11 cellular contexts compared by ENCODE assay signal in genomic region chr4:25814323-25814722, GRCh38. TPM values are rescaled to one million over a fixed set of nuclear protein-coding genes. Genes with fewer than 3 reads are reported as not detected.
DNase-seq lines count a peak whose midpoint lies in the region; ATAC-seq, FAIRE-seq and TF ChIP-seq lines count a peak whose summit lies in the region.
"Had no signal": no experiment of that assay in that cellular context is flagged by ENCODE, and none has a peak within 500 bp of the region (broad histone marks: within the 10 kb centered on the region; RNA-seq: fewer than 3 reads in every experiment).

No MANE protein-coding gene starts in this region.

- H3K27ac ChIP-seq in K562 (ENCODE audit: extremely low read depth, low read depth, low read length) (no peak overlapping the region), right lobe of liver (no peak overlapping the region), smooth muscle cell (ENCODE audit: low read depth) (peak overlapping the region; percentile 71)

- CTCF ChIA-PET in K562 (lab: Yijun Ruan, JAX; ENCODE audit: low intra/inter-chr PET ratio), result no interaction called here

- TF ChIP-seq RAD21 in K562 (CRISPR knock-in tag; conservative IDR thresholded peaks at IDR 0.05 in 1 of 2, IDR thresholded peaks at IDR 0.05 in 1 of 2), result no peak

- no peaks in the 10 kb centered on the region for H3K9me1 ChIP-seq in K562 (ENCODE audit: control insufficient read depth, insufficient read depth, low read length)

- no peak overlapping the region for H3K4me2 ChIP-seq in K562 (ENCODE audit: insufficient read depth, low read length)
- peak overlapping the region; percentile 16 for H3K4me2 ChIP-seq in smooth muscle cell

- TF ChIP-seq POLR2A in K562 (conservative IDR thresholded peaks at IDR 0.05), result no peak
- TF ChIP-seq POLR2A in right lobe of liver (IDR thresholded peaks at IDR 0.05), result no peak

- H3K4me3 ChIP-seq in K562 (no peak overlapping the region), right lobe of liver (no peak overlapping the region), smooth muscle cell (no peak overlapping the region)
- H3K4me3 ChIP-seq: sigmoid colon had no signal

- BruUV-seq in K562 (replicated peaks; lab: Mats Ljungman, UMichigan), result no TSS peak

- H2AFZ ChIP-seq in K562 (ENCODE audit: low read depth, low read length) (no peak overlapping the region), smooth muscle cell (ENCODE audit: low read depth) (no peak overlapping the region)

- TF ChIP-seq CTCF in K562 (IDR thresholded peaks at IDR 0.05 in 2 of 3, conservative IDR thresholded peaks at IDR 0.05 in 1 of 3; ENCODE audit: insufficient read depth in 2 of 3, low read depth in 1 of 3, low read length in 3 of 3) (no peak), right lobe of liver (IDR thresholded peaks at IDR 0.05) (no peak), smooth muscle cell (IDR thresholded peaks at IDR 0.05; ENCODE audit: borderline replicate concordance, insufficient read depth, poor library complexity, severe bottlenecking) (no peak)

- H3K79me2 ChIP-seq in K562 (ENCODE audit: control insufficient read depth, insufficient read depth, low read length) (no peaks in the 10 kb centered on the region), smooth muscle cell (ENCODE audit: low read depth) (no peaks in the 10 kb centered on the region)

- DNase-seq in HTR-8/SVneo (ENCODE audit: insufficient read length, low spot score) (no peak), K562 (ENCODE audit: extremely low read depth in 1 of 4, low spot score in 3 of 4) (no peak), right lobe of liver (peak in 2 of 3 donors; percentile 51 to 56), smooth muscle cell (lab: John Stamatoyannopoulos, UW; ENCODE audit: unreplicated experiment) (no peak), NCI-H1092 (lab: John Stamatoyannopoulos, UW) (no peak), occipital lobe (lab: John Stamatoyannopoulos, UW) (no peak), NCI-H526 treated with DMSO at 0.1 percent for 48 hours (lab: John Stamatoyannopoulos, UW) (no peak), DMS53 treated with DMSO at 0.1 percent for 48 hours (lab: John Stamatoyannopoulos, UW; ENCODE audit: unreplicated experiment) (no peak)
- DNase-seq: sigmoid colon had no signal

- H3K9ac ChIP-seq in K562 (ENCODE audit: insufficient read depth in 1 of 2, low read depth in 2 of 2, low read length in 2 of 2), result no peak overlapping the region
- peak overlapping the region; percentile 17 for H3K9ac ChIP-seq in smooth muscle cell (ENCODE audit: low read depth)

- ATAC-seq in K562, result 0 out of 3 replicates have a peak, but pooled peaks have one; percentile 29
- ATAC-seq in right lobe of liver, result peak; percentile 61 to 78 (median 70)

- FAIRE-seq in HTR-8/SVneo (lab: Jason Lieb, UNC) (peak; percentile 58), K562 (lab: Jason Lieb, UNC) (no peak)
- FAIRE-seq: GM12892, TTC549 had no signal

- H3K36me3 ChIP-seq in K562 (ENCODE audit: control insufficient read depth, insufficient read depth, low read length) (peaks cover 12% of the 10 kb centered on the region; the same call in 2 of the 3 replicates), right lobe of liver (no peaks in the 10 kb centered on the region), smooth muscle cell (ENCODE audit: low read depth) (no peaks in the 10 kb centered on the region)
- H3K36me3 ChIP-seq: sigmoid colon had no signal

- WGBS in K562 (ENCODE audit: insufficient coverage, low coverage, missing lambda C conversion rate), result 85% methylated on average over 10 of the region's 10 CpGs
- 48% methylated on average over 10 of the region's 10 CpGs for WGBS in right lobe of liver (ENCODE audit: insufficient coverage, low coverage, low lambda C conversion rate, missing lambda C conversion rate)
- WGBS in smooth muscle cell (ENCODE audit: low lambda C conversion rate), result 58% methylated on average over 10 of the region's 10 CpGs

- H3K27me3 ChIP-seq in K562 (ENCODE audit: control insufficient read depth in 2 of 2, insufficient read depth in 2 of 2, low read length in 2 of 2) (no peaks in the 10 kb centered on the region), right lobe of liver (no peaks in the 10 kb centered on the region), smooth muscle cell (ENCODE audit: low read depth) (no peaks in the 10 kb centered on the region)
- H3K27me3 ChIP-seq: sigmoid colon had no signal

- POLR2A ChIA-PET in K562 (lab: Yijun Ruan, JAX), result interaction anchor here (0.6 kb wide), 1 partner anchor 1021 kb away, joined by 4 read pairs; no protein-coding TSS in a partner anchor

- intact Hi-C loops in K562 (cut with micrococcal nuclease), result no loop called here
- intact Hi-C loops in right lobe of liver (cut with DNase I), result no loop called here

- H3K9me3 ChIP-seq in K562 (replicated peaks; ENCODE audit: control insufficient read depth, insufficient read depth, low read depth, low read length), result no peaks in the 10 kb centered on the region
- no peaks in the 10 kb centered on the region for H3K9me3 ChIP-seq in right lobe of liver
- H3K9me3 ChIP-seq in smooth muscle cell (replicated peaks; ENCODE audit: low read depth), result no peaks in the 10 kb centered on the region
- H3K9me3 ChIP-seq: sigmoid colon had no signal

- in situ Hi-C loops in K562 (cut with MboI), result no loop called here

- peaks cover 4% of the 10 kb centered on the region for H3F3A ChIP-seq in smooth muscle cell (ENCODE audit: low read depth)

- no peaks in the 10 kb centered on the region for H3K4me1 ChIP-seq in K562 (replicated peaks in 1 of 2; ENCODE audit: control insufficient read depth in 2 of 2, insufficient read depth in 2 of 2, low read length in 2 of 2)
- no peaks in the 10 kb centered on the region for H3K4me1 ChIP-seq in right lobe of liver
- H3K4me1 ChIP-seq in smooth muscle cell (ENCODE audit: low read depth), result peaks cover 12% of the 10 kb centered on the region

- TF ChIP-seq EP300 in K562 (IDR thresholded peaks at IDR 0.05; ENCODE audit: low read length), result no peak

- H4K20me1 ChIP-seq in K562 (replicated peaks; ENCODE audit: control insufficient read depth, insufficient read depth, low read length) (no peaks in the 10 kb centered on the region), smooth muscle cell (ENCODE audit: low read depth) (no peaks in the 10 kb centered on the region)

TF ChIP-seq in K562, 482 proteins besides CTCF, POLR2A, EP300 and RAD21 (continues in another document):
- TF ChIP-seq ZNF785 (CRISPR knock-in tag; IDR thresholded peaks at IDR 0.05) (no peak), RNF2 (IDR thresholded peaks at IDR 0.05) (no peak), HIVEP1 (CRISPR knock-in tag; IDR thresholded peaks at IDR 0.05) (no peak), ETV1 (tag; conservative IDR thresholded peaks at IDR 0.05; ENCODE audit: low read depth) (no peak), MECOM (CRISPR knock-in tag; IDR thresholded peaks at IDR 0.05) (no peak), ATF4 (CRISPR knock-in tag; IDR thresholded peaks at IDR 0.05) (no peak), TGIF2 (CRISPR knock-in tag; IDR thresholded peaks at IDR 0.05) (no peak), ZNF436 (CRISPR knock-in tag; IDR thresholded peaks at IDR 0.05) (no peak), ZNF224 (CRISPR knock-in tag; IDR thresholded peaks at IDR 0.05) (no peak), ZNF695 (CRISPR knock-in tag; IDR thresholded peaks at IDR 0.05) (no peak), MCM2 (IDR thresholded peaks at IDR 0.05; ENCODE audit: low read depth) (no peak), GTF2A2 (tag; IDR thresholded peaks at IDR 0.05) (no peak), ZBTB9 (CRISPR knock-in tag; IDR thresholded peaks at IDR 0.05) (no peak), HNRNPL (IDR thresholded peaks at IDR 0.05; ENCODE audit: low read depth, low read length) (no peak), EWSR1 (IDR thresholded peaks at IDR 0.05; ENCODE audit: borderline replicate concordance, low read depth, partially characterized antibody) (no peak)

RNA-seq across cellular contexts. Expression of gene SEL1L3, which starts 48.5 kb away (rescaled TPM):
- total RNA-seq in K562 (2011; cell fraction: chromatin; rRNA removed; ENCODE audit: low replicate concordance), result 239 and 361 TPM in 2 replicates
- total RNA-seq in K562 (2011; cell fraction: nucleolus; rRNA removed), result 50.2 and 64.2 TPM in 2 replicates
- 170 and 237 TPM in 2 replicates for total RNA-seq in K562 (2011; cell fraction: nucleoplasm; rRNA removed)
- total RNA-seq in K562 (2014; rRNA removed) (16.9 and 19.4 TPM in 2 replicates), K562 (2014; rRNA removed; fragmentation: Illumina TruSeq; extraction: Trizol) (29.6 and 38.5 TPM in 2 replicates), K562 (2015; rRNA removed; fragmentation: Illumina TruSeq; extraction: Trizol) (10.0 and 10.2 TPM in 2 replicates), K562 (2021) (21.3 and 25.4 TPM in 2 replicates), right lobe of liver (10 to 100 TPM in 3 of 6 experiments, 1 to 10 TPM in 3; 5.0 to 33.6 (median 13.3) TPM), smooth muscle cell (14.0 and 24.6 TPM in 2 replicates), occipital lobe (92.3 TPM)
- polyA plus RNA-seq in K562 (2011; rRNA removed) (37.5 and 44.3 TPM in 2 replicates), K562 (2014; fragmentation: Illumina TruSeq; extraction: Trizol) (33.2 and 43.0 TPM in 2 replicates), K562 (2014; fragmentation: Nextera tagmentation; extraction: Ambion mirVana) (10 to 100 TPM; 14.6 to 14.7 TPM), K562 (2014; rRNA removed) (21.6 and 22.4 TPM in 2 replicates), smooth muscle cell (8.8 and 9.3 TPM in 2 replicates)
- polyA plus RNA-seq in K562 (2011; cell fraction: cytosol; rRNA removed), result 17.1 and 17.3 TPM in 2 replicates
- 33.7 and 36.1 TPM in 2 replicates for polyA plus RNA-seq in K562 (2011; cell fraction: nucleus; rRNA removed)
- 12.5 and 61.2 TPM in 2 replicates for polyA plus RNA-seq in K562 (2012)
- polyA minus RNA-seq in K562 (2011; rRNA and poly(A)+ RNA removed), result 83.6 and 102 TPM in 2 replicates
- 12.3 and 17.6 TPM in 2 replicates for polyA minus RNA-seq in K562 (2011; cell fraction: cytosol; rRNA and poly(A)+ RNA removed)
- 21.1 and 66.1 TPM in 2 replicates for polyA minus RNA-seq in K562 (2011; cell fraction: nucleus; rRNA and poly(A)+ RNA removed)

Comparison
In these comparisons a context has a peak if more than half of its experiments do, and no peak if none do; other contexts are left out.
1. DNase-seq: peak in right lobe of liver (2 of 3); none in HTR-8/SVneo (single experiment), K562 (0 of 4), smooth muscle cell (single experiment), NCI-H1092 (single experiment), occipital lobe (single experiment), NCI-H526 treated with DMSO at 0.1 percent for 48 hours (single experiment) and DMS53 treated with DMSO at 0.1 percent for 48 hours (single experiment).